In genomic region chr4:17109126-17109525, GRCh38 we compare ENCODE assay signal across 22 cellular contexts.
"Had no signal": no experiment of that assay in that cellular context is flagged by ENCODE, and none has a peak within 500 bp of the region (broad histone marks: within the 10 kb centered on the region; RNA-seq: fewer than 3 reads in every experiment).

No MANE protein-coding gene starts in this region.

- H3K27me3 ChIP-seq: colonic mucosa, heart left ventricle, ovary, right atrium auricular region, stomach had no signal

- H3K27ac Mint-ChIP-seq: endodermal cell, natural killer cell had no signal

- H3K9me3 ChIP-seq: colonic mucosa, heart left ventricle, ovary, right atrium auricular region, stomach had no signal

- H3K36me3 Mint-ChIP-seq: natural killer cell had no signal

- FAIRE-seq: endothelial cell of umbilical vein, small intestine, urothelium cell line had no signal

- H3K4me3 ChIP-seq: colonic mucosa, heart left ventricle, ovary, right atrium auricular region, stomach had no signal

- ATAC-seq: heart left ventricle, natural killer cell had no signal

- H3K27ac ChIP-seq: colonic mucosa, heart left ventricle, ovary, right atrium auricular region, stomach had no signal

- H3K36me3 ChIP-seq: colonic mucosa, heart left ventricle, ovary, right atrium auricular region, stomach had no signal

- H3K4me1 Mint-ChIP-seq: natural killer cell had no signal

- H3K9me3 Mint-ChIP-seq: neural crest cell had no signal

- H3K4me1 ChIP-seq: colonic mucosa, stomach had no signal

- DNase-seq: cerebellar nuclear complex; colonic mucosa; dermis blood vessel endothelial cell; endodermal cell; erythroblast; foreskin melanocyte; heart left ventricle; hippocampal formation; kidney glomerular epithelial cell; natural killer cell; nucleus accumbens; ovary; small intestine; stimulated activated CD4-positive, alpha-beta T cell treated with anti-CD3 and anti-CD28 coated beads, Interleukin-12 subunit alpha, Interleukin-12 subunit beta, amount 100 ng/mL, for 4 hours; stimulated activated naive CD4-positive, alpha-beta T cell; stomach; substantia nigra; trophoblast cell had no signal

- H3K4me3 Mint-ChIP-seq: endodermal cell, natural killer cell, neural crest cell had no signal
